In genomic region chr6:71388846-71389543, GRCh38 we compare ENCODE assay signal across 27 cellular contexts.
DNase-seq lines count a peak whose midpoint lies in the region; ATAC-seq, FAIRE-seq and TF ChIP-seq lines count a peak whose summit lies in the region.
"Had no signal": no experiment of that assay in that cellular context is flagged by ENCODE, and none has a peak within 500 bp of the region (broad histone marks: within the 10 kb centered on the region; RNA-seq: fewer than 3 reads in every experiment).

No MANE protein-coding gene starts in this region.

- H2AFZ ChIP-seq in ACC112 (ENCODE audit: low read length, unreplicated experiment) = no peak overlapping the region
- H2AFZ ChIP-seq in MM.1S (ENCODE audit: low read length) = no peak overlapping the region
- no peak overlapping the region for H2AFZ ChIP-seq in endothelial cell of umbilical vein (ENCODE audit: low read depth, low read length)
- H2AFZ ChIP-seq in GM23338 = no peak overlapping the region

- no peaks in the 10 kb centered on the region for H3K9me3 Mint-ChIP-seq in nephron progenitor cell
- no peaks in the 10 kb centered on the region for H3K9me3 Mint-ChIP-seq in activated CD8-positive, alpha-beta T cell treated with anti-CD3 and anti-CD28 coated beads, Interleukin-2, amount 10 ng/mL, durations not matched to agents 7 days and 5 days (ENCODE audit: insufficient read depth)
- H3K9me3 Mint-ChIP-seq in activated CD4-positive, alpha-beta T cell treated with anti-CD3 and anti-CD28 coated beads for 36 hours (ENCODE audit: low read depth) = no peaks in the 10 kb centered on the region
- H3K9me3 Mint-ChIP-seq in GM23338 = no peaks in the 10 kb centered on the region
- H3K9me3 Mint-ChIP-seq: activated CD4-positive, alpha-beta memory T cell treated with anti-CD3 and anti-CD28 coated beads for 36 hours; activated T-cell treated with anti-CD3 and anti-CD28 coated beads, Interleukin-2, amount 50 U/mL, for 24 hours; CD14-positive monocyte; IgD-negative memory B cell had no signal

- H3K4me3 Mint-ChIP-seq in nephron progenitor cell (no peak overlapping the region), GM23338 (no peak overlapping the region)
- H3K4me3 Mint-ChIP-seq in activated CD8-positive, alpha-beta T cell treated with anti-CD3 and anti-CD28 coated beads, Interleukin-2, amount 10 ng/mL, durations not matched to agents 7 days and 5 days = no peak overlapping the region
- H3K4me3 Mint-ChIP-seq in activated CD4-positive, alpha-beta T cell treated with anti-CD3 and anti-CD28 coated beads for 36 hours = no peak overlapping the region
- H3K4me3 Mint-ChIP-seq: activated CD4-positive, alpha-beta memory T cell treated with anti-CD3 and anti-CD28 coated beads for 36 hours; activated T-cell treated with anti-CD3 and anti-CD28 coated beads, Interleukin-2, amount 50 U/mL, for 24 hours; CD14-positive monocyte; T-helper 17 cell had no signal

- no TSS peak for BruUV-seq in endothelial cell of umbilical vein (replicated peaks; lab: Mats Ljungman, UMichigan)

- DNase-seq in MM.1S (no peak), endothelial cell of umbilical vein (ENCODE audit: low read depth, low spot score) (no peak), nephron progenitor cell (no peak), GM23338 (ENCODE audit: low spot score) (no peak), esophagus squamous epithelium (lab: John Stamatoyannopoulos, UW) (no peak)
- no peak for DNase-seq in activated CD8-positive, alpha-beta T cell treated with anti-CD3 and anti-CD28 coated beads, Interleukin-2, amount 10 ng/mL, durations not matched to agents 7 days and 5 days
- DNase-seq in activated CD4-positive, alpha-beta T cell treated with anti-CD3 and anti-CD28 coated beads for 36 hours = no peak
- DNase-seq: ACHN; activated CD4-positive, alpha-beta memory T cell treated with anti-CD3 and anti-CD28 coated beads for 36 hours; activated naive CD4-positive, alpha-beta T cell treated with Interleukin-2 at 50 U/mL for 16 hours; activated T-cell treated with anti-CD3 and anti-CD28 coated beads, Interleukin-2, amount 50 U/mL, for 24 hours; anterior cingulate cortex; cerebellar nuclear complex; effector CD8-positive, alpha-beta T cell; GDM1; NCI-H187; NCI-H2227 treated with DMSO at 0.1 percent for 48 hours; NCI-H774; stimulated activated CD4-positive, alpha-beta T cell treated with anti-CD3 and anti-CD28 coated beads, Interleukin-15, amount 100 ng/mL, for 24 hours; T-helper 17 cell had no signal

- H4K20me1 ChIP-seq in MM.1S (ENCODE audit: insufficient read depth, low read length) = no peaks in the 10 kb centered on the region
- H4K20me1 ChIP-seq in endothelial cell of umbilical vein (replicated peaks; ENCODE audit: control insufficient read depth, extremely low read depth, insufficient read depth, low read length) = no peaks in the 10 kb centered on the region
- H4K20me1 ChIP-seq in GM23338 (replicated peaks; ENCODE audit: insufficient read depth) = no peaks in the 10 kb centered on the region

- CTCF ChIA-PET in endothelial cell of umbilical vein (lab: Charles Lee) = interaction anchor here (0.6 to 11.0 kb wide), 9 partner anchors 11 to 121 kb away, joined by 3 to 130 read pairs (median 4); no protein-coding TSS in a partner anchor
- CTCF ChIA-PET in activated CD8-positive, alpha-beta T cell treated with anti-CD3 and anti-CD28 coated beads, Interleukin-2, amount 10 ng/mL, durations not matched to agents 7 days and 5 days (lab: Charles Lee) = no interaction called here
- CTCF ChIA-PET in activated CD4-positive, alpha-beta T cell treated with anti-CD3 and anti-CD28 coated beads for 36 hours (lab: Charles Lee) = no interaction called here

- no peaks in the 10 kb centered on the region for H3K27me3 ChIP-seq in ACC112 (ENCODE audit: insufficient read depth, low read length)
- no peaks in the 10 kb centered on the region for H3K27me3 ChIP-seq in MM.1S (replicated peaks; ENCODE audit: insufficient read depth, low read length)
- no peaks in the 10 kb centered on the region for H3K27me3 ChIP-seq in endothelial cell of umbilical vein (ENCODE audit: control insufficient read depth in 2 of 2, insufficient read depth in 2 of 2, low read length in 2 of 2)
- no peaks in the 10 kb centered on the region for H3K27me3 ChIP-seq in GM23338 (ENCODE audit: insufficient read depth)
- H3K27me3 ChIP-seq in esophagus squamous epithelium = no peaks in the 10 kb centered on the region
- H3K27me3 ChIP-seq: right atrium auricular region, vagina had no signal

- H3F3A ChIP-seq in MM.1S (ENCODE audit: insufficient read depth, low read length) (peaks cover 12% of the 10 kb centered on the region; the same call in 1 of the 2 replicates), GM23338 (replicated peaks; ENCODE audit: low read depth) (no peaks in the 10 kb centered on the region)

- no peak overlapping the region for H3K9ac ChIP-seq in MM.1S (ENCODE audit: low read length)
- no peak overlapping the region for H3K9ac ChIP-seq in endothelial cell of umbilical vein (replicated peaks; ENCODE audit: extremely low read depth, insufficient read depth, low read length)

- H3K36me3 ChIP-seq in ACC112 (ENCODE audit: insufficient read depth, low read length) (peaks cover 3% of the 10 kb centered on the region; the same call in 1 of the 2 replicates), MM.1S (replicated peaks; ENCODE audit: insufficient read depth, low read length) (no peaks in the 10 kb centered on the region), endothelial cell of umbilical vein (ENCODE audit: control insufficient read depth in 2 of 2, extremely low read depth in 1 of 2, insufficient read depth in 2 of 2, low read length in 2 of 2) (no peaks in the 10 kb centered on the region), GM23338 (ENCODE audit: insufficient read depth) (no peaks in the 10 kb centered on the region), esophagus squamous epithelium (no peaks in the 10 kb centered on the region)
- H3K36me3 ChIP-seq: right atrium auricular region, vagina had no signal

- H3K9me2 ChIP-seq in MM.1S (replicated peaks; ENCODE audit: insufficient read depth, low read length) (no peaks in the 10 kb centered on the region), GM23338 (ENCODE audit: insufficient read depth) (no peaks in the 10 kb centered on the region)

- peak overlapping the region; percentile 71 for H3K27ac ChIP-seq in ACC112 (ENCODE audit: low read depth, low read length)
- peak overlapping the region; percentile 36; the same call in 1 of the 2 replicates for H3K27ac ChIP-seq in MM.1S (ENCODE audit: low read length)
- H3K27ac ChIP-seq in endothelial cell of umbilical vein (ENCODE audit: insufficient read depth, low read depth, low read length) = no peak overlapping the region
- no peak overlapping the region for H3K27ac ChIP-seq in GM23338 (ENCODE audit: low read depth)
- no peak overlapping the region for H3K27ac ChIP-seq in esophagus squamous epithelium
- H3K27ac ChIP-seq: right atrium auricular region, vagina, VCaP had no signal

- TF ChIP-seq POLR2A in endothelial cell of umbilical vein (IDR thresholded peaks at IDR 0.05; ENCODE audit: low read depth, low read length) (no peak), esophagus squamous epithelium (IDR thresholded peaks at IDR 0.05) (no peak)

- H3K27ac Mint-ChIP-seq in nephron progenitor cell = peak overlapping the region; percentile 27
- no peak overlapping the region for H3K27ac Mint-ChIP-seq in activated CD8-positive, alpha-beta T cell treated with anti-CD3 and anti-CD28 coated beads, Interleukin-2, amount 10 ng/mL, durations not matched to agents 7 days and 5 days
- no peak overlapping the region for H3K27ac Mint-ChIP-seq in activated CD4-positive, alpha-beta T cell treated with anti-CD3 and anti-CD28 coated beads for 36 hours
- H3K27ac Mint-ChIP-seq in GM23338 = no peak overlapping the region
- H3K27ac Mint-ChIP-seq: activated CD4-positive, alpha-beta memory T cell treated with anti-CD3 and anti-CD28 coated beads for 36 hours; activated T-cell treated with anti-CD3 and anti-CD28 coated beads, Interleukin-2, amount 50 U/mL, for 24 hours; CD14-positive monocyte; IgD-negative memory B cell; T-helper 17 cell had no signal

- H3K9me1 ChIP-seq in endothelial cell of umbilical vein (replicated peaks; ENCODE audit: control insufficient read depth, extremely low read depth, insufficient read depth, low read length) = no peaks in the 10 kb centered on the region

- H3K9me3 ChIP-seq in MM.1S (replicated peaks; ENCODE audit: insufficient read depth, low read length) (no peaks in the 10 kb centered on the region), endothelial cell of umbilical vein (replicated peaks; ENCODE audit: control insufficient read depth, insufficient read depth, low read length) (no peaks in the 10 kb centered on the region), esophagus squamous epithelium (no peaks in the 10 kb centered on the region)
- H3K9me3 ChIP-seq: right atrium auricular region, vagina had no signal

- peak overlapping the region; percentile 54; the same call in 1 of the 2 replicates for H3K4me2 ChIP-seq in MM.1S (ENCODE audit: low read depth, low read length)
- peak overlapping the region; percentile 30 for H3K4me2 ChIP-seq in endothelial cell of umbilical vein (ENCODE audit: insufficient read depth, low read length)
- no peak overlapping the region for H3K4me2 ChIP-seq in GM23338

- no peak for ATAC-seq in activated CD8-positive, alpha-beta T cell treated with anti-CD3 and anti-CD28 coated beads, Interleukin-2, amount 10 ng/mL, durations not matched to agents 7 days and 5 days
- no peak for ATAC-seq in activated CD4-positive, alpha-beta T cell treated with anti-CD3 and anti-CD28 coated beads for 36 hours
- no peak for ATAC-seq in GM23338
- ATAC-seq: left lobe of liver, T-helper 17 cell had no signal

- intact Hi-C loops in endothelial cell of umbilical vein (cut with micrococcal nuclease) = loop anchor here (10.0 kb wide), 1 partner anchor 236 kb away; no protein-coding TSS in a partner anchor
- intact Hi-C loops in activated CD4-positive, alpha-beta T cell treated with anti-CD3 and anti-CD28 coated beads for 36 hours (cut with DNase I, micrococcal nuclease) = no loop called here
- intact Hi-C loops in esophagus squamous epithelium (cut with DNase I) = loop anchor here (5.0 to 10.0 kb wide), 2 partner anchors 118 to 696 kb away; no protein-coding TSS in a partner anchor

- H3K4me1 ChIP-seq in ACC112 (ENCODE audit: control insufficient read depth, insufficient read depth, low read length, unreplicated experiment) = peaks cover 78% of the 10 kb centered on the region
- peaks cover 23% of the 10 kb centered on the region for H3K4me1 ChIP-seq in MM.1S (ENCODE audit: low read length)
- H3K4me1 ChIP-seq in endothelial cell of umbilical vein (ENCODE audit: control insufficient read depth, extremely low read depth, insufficient read depth, low read length) = peaks cover 76% of the 10 kb centered on the region
- H3K4me1 ChIP-seq in GM23338 (ENCODE audit: insufficient read depth) = peaks cover 31% of the 10 kb centered on the region
- peaks cover 0 to 30% (median 6%) of the 10 kb centered on the region in 3 donors for H3K4me1 ChIP-seq in esophagus squamous epithelium

- 62 to 66% methylated on average over 4 of the region's 4 CpGs for WGBS in esophagus squamous epithelium, 2 donors

- no peak for TF ChIP-seq CTCF in MM.1S (IDR thresholded peaks at IDR 0.05; ENCODE audit: low read length)
- TF ChIP-seq CTCF in endothelial cell of umbilical vein (IDR thresholded peaks at IDR 0.05; ENCODE audit: extremely low read depth in 1 of 2, insufficient read depth in 1 of 2, low read depth in 1 of 2, low read length in 2 of 2) = no peak
- TF ChIP-seq CTCF in nephron progenitor cell (IDR thresholded peaks at IDR 0.05) = no peak
- no peak for TF ChIP-seq CTCF in GM23338 (conservative IDR thresholded peaks at IDR 0.05; ENCODE audit: low read depth in 2 of 2)
- TF ChIP-seq CTCF in esophagus squamous epithelium (IDR thresholded peaks at IDR 0.05) = no peak

- POLR2A ChIA-PET in endothelial cell of umbilical vein (lab: Charles Lee) = no interaction called here
- POLR2A ChIA-PET in activated CD8-positive, alpha-beta T cell treated with anti-CD3 and anti-CD28 coated beads, Interleukin-2, amount 10 ng/mL, durations not matched to agents 7 days and 5 days (lab: Charles Lee) = no interaction called here
- POLR2A ChIA-PET in activated CD4-positive, alpha-beta T cell treated with anti-CD3 and anti-CD28 coated beads for 36 hours (lab: Charles Lee) = no interaction called here

- H3K4me1 Mint-ChIP-seq in nephron progenitor cell (peaks cover 45% of the 10 kb centered on the region), GM23338 (peaks cover 38% of the 10 kb centered on the region)
- H3K4me1 Mint-ChIP-seq in activated CD8-positive, alpha-beta T cell treated with anti-CD3 and anti-CD28 coated beads, Interleukin-2, amount 10 ng/mL, durations not matched to agents 7 days and 5 days (ENCODE audit: low read depth) = no peaks in the 10 kb centered on the region
- no peaks in the 10 kb centered on the region for H3K4me1 Mint-ChIP-seq in activated CD4-positive, alpha-beta T cell treated with anti-CD3 and anti-CD28 coated beads for 36 hours
- H3K4me1 Mint-ChIP-seq: CD14-positive monocyte, IgD-negative memory B cell, T-helper 17 cell had no signal

- no peak overlapping the region for H3K4me3 ChIP-seq in ACC112 (ENCODE audit: low read depth, low read length)
- H3K4me3 ChIP-seq in MM.1S (ENCODE audit: low read length) = no peak overlapping the region
- H3K4me3 ChIP-seq in endothelial cell of umbilical vein (replicated peaks in 1 of 3; ENCODE audit: insufficient read depth in 1 of 3, low read depth in 1 of 3, low read length in 3 of 3) = no peak overlapping the region
- H3K4me3 ChIP-seq in GM23338 = no peak overlapping the region
- no peak overlapping the region for H3K4me3 ChIP-seq in esophagus squamous epithelium
- H3K4me3 ChIP-seq: right atrium auricular region, vagina had no signal

- H3K27me3 Mint-ChIP-seq in nephron progenitor cell (ENCODE audit: low read depth, poor library complexity) (no peaks in the 10 kb centered on the region), GM23338 (ENCODE audit: insufficient read depth, low read depth, poor library complexity) (no peaks in the 10 kb centered on the region)
- peaks cover 19% of the 10 kb centered on the region for H3K27me3 Mint-ChIP-seq in activated CD8-positive, alpha-beta T cell treated with anti-CD3 and anti-CD28 coated beads, Interleukin-2, amount 10 ng/mL, durations not matched to agents 7 days and 5 days (ENCODE audit: low read depth)
- peaks cover 11% of the 10 kb centered on the region for H3K27me3 Mint-ChIP-seq in activated CD4-positive, alpha-beta T cell treated with anti-CD3 and anti-CD28 coated beads for 36 hours

- H3K36me3 Mint-ChIP-seq in nephron progenitor cell (ENCODE audit: low read depth) = no peaks in the 10 kb centered on the region
- H3K36me3 Mint-ChIP-seq in activated CD8-positive, alpha-beta T cell treated with anti-CD3 and anti-CD28 coated beads, Interleukin-2, amount 10 ng/mL, durations not matched to agents 7 days and 5 days (ENCODE audit: low read depth) = no peaks in the 10 kb centered on the region
- no peaks in the 10 kb centered on the region for H3K36me3 Mint-ChIP-seq in activated CD4-positive, alpha-beta T cell treated with anti-CD3 and anti-CD28 coated beads for 36 hours (ENCODE audit: low read depth)
- no peaks in the 10 kb centered on the region for H3K36me3 Mint-ChIP-seq in GM23338 (ENCODE audit: low read depth)
- H3K36me3 Mint-ChIP-seq: activated CD4-positive, alpha-beta memory T cell treated with anti-CD3 and anti-CD28 coated beads for 36 hours; CD14-positive monocyte; IgD-negative memory B cell had no signal

- peaks cover 42% of the 10 kb centered on the region for H3K79me2 ChIP-seq in ACC112 (ENCODE audit: control insufficient read depth, insufficient read depth, low read length, unreplicated experiment)
- H3K79me2 ChIP-seq in MM.1S (ENCODE audit: low read length) = no peaks in the 10 kb centered on the region
- H3K79me2 ChIP-seq in endothelial cell of umbilical vein (ENCODE audit: control insufficient read depth, insufficient read depth, low read length) = peaks cover 44% of the 10 kb centered on the region
- H3K79me2 ChIP-seq in GM23338 (replicated peaks; ENCODE audit: insufficient read depth) = no peaks in the 10 kb centered on the region

- dilution Hi-C loops in endothelial cell of umbilical vein (cut with MboI; ENCODE audit: extremely low pct_ligation_motif_present, low sequenced_read_pairs) = loop anchor here (25.0 kb wide), 1 partner anchor 123 kb away; no protein-coding TSS in a partner anchor

- FAIRE-seq in endothelial cell of umbilical vein (lab: Jason Lieb, UNC) = no peak

Comparison
In these comparisons a context has a peak if more than half of its experiments do, and no peak if none do; other contexts are left out.
1. H3K27ac ChIP-seq: peak in ACC112 (single experiment) and MM.1S (single experiment); none in endothelial cell of umbilical vein (single experiment), GM23338 (single experiment) and esophagus squamous epithelium (0 of 4).
2. intact Hi-C loops: an anchor here in endothelial cell of umbilical vein (10.0 kb wide) and esophagus squamous epithelium (5.0 to 10.0 kb wide); none called in activated CD4-positive, alpha-beta T cell treated with anti-CD3 and anti-CD28 coated beads for 36 hours.